ENCODE assay signal across 10 cellular contexts in genomic region chr7:99331002-99331401, GRCh38. TPM values are rescaled to one million over a fixed set of nuclear protein-coding genes. Genes with fewer than 3 reads are reported as not detected.
DNase-seq lines count a peak whose midpoint lies in the region; ATAC-seq, FAIRE-seq and TF ChIP-seq lines count a peak whose summit lies in the region.
"Had no signal": no experiment of that assay in that cellular context is flagged by ENCODE, and none has a peak within 500 bp of the region (broad histone marks: within the 10 kb centered on the region; RNA-seq: fewer than 3 reads in every experiment).

No MANE protein-coding gene starts in this region.

- peaks cover 62 to 73% of the 10 kb centered on the region in 2 donors for H3K4me1 Mint-ChIP-seq in immature natural killer cell

- POLR2A ChIA-PET in HepG2 (lab: Yijun Ruan, JAX), result no interaction called here

- ATAC-seq in HepG2 (no peak), right lobe of liver (no peak), upper lobe of left lung (ENCODE audit: low FRiP score in 2 of 2) (no peak), HG02981 (IDR thresholded peaks at IDR 0.05; ENCODE audit: unreplicated experiment) (no peak)
- ATAC-seq: CD8-positive, alpha-beta T cell had no signal

- peaks cover 3 to 10% (median 4%) of the 10 kb centered on the region in 3 donors for H3K36me3 Mint-ChIP-seq in immature natural killer cell

- H3K27ac ChIP-seq in HepG2 (ENCODE audit: extremely low read length, insufficient read depth, low read length), result no peak overlapping the region
- H3K27ac ChIP-seq in right lobe of liver, result peak overlapping the region in 1 of 3 donors; percentile 18
- peak overlapping the region in 3 of 4 donors; percentile 45 to 61 (median 51) for H3K27ac ChIP-seq in upper lobe of left lung

- no peak for FAIRE-seq in HepG2 (lab: Jason Lieb, UNC)

- H3K27me3 Mint-ChIP-seq in immature natural killer cell (ENCODE audit: low read depth in 3 of 3), result peaks cover 2 to 11% (median 7%) of the 10 kb centered on the region in 3 donors

- peaks cover 48% of the 10 kb centered on the region for H3K79me2 ChIP-seq in HepG2 (ENCODE audit: insufficient read depth, low read length)

- no peaks in the 10 kb centered on the region for H4K20me1 ChIP-seq in HepG2 (ENCODE audit: insufficient read depth, low read length)

- H3K4me3 Mint-ChIP-seq in immature natural killer cell, result peak overlapping the region in 1 of 5 donors; percentile 25

- no peak for TF ChIP-seq RAD21 in HepG2 (CRISPR knock-in tag; IDR thresholded peaks at IDR 0.05)

- H3K27ac Mint-ChIP-seq in immature natural killer cell, result peak overlapping the region in 5 of 6 donors; percentile 58 to 80 (median 75)

- DNase-seq in HepG2 (ENCODE audit: low spot score) (no peak), right lobe of liver (no peak), immature natural killer cell (no peak), upper lobe of left lung (no peak), ecto neural progenitor cell (ENCODE audit: low spot score) (no peak), NCI-H2171 treated with DMSO at 0.1 percent for 48 hours (lab: John Stamatoyannopoulos, UW) (no peak)
- DNase-seq in activated CD4-positive, alpha-beta T cell treated with anti-CD3 and anti-CD28 coated beads, Interleukin-2, amount 50 U/mL, for 48 hours, result peak; percentile 11 to 30
- DNase-seq: CD8-positive, alpha-beta T cell; effector CD8-positive, alpha-beta T cell had no signal

- 99% methylated on average over 2 of the region's 2 CpGs for WGBS in HepG2 (ENCODE audit: low lambda C conversion rate)
- 86% methylated on average over 2 of the region's 2 CpGs for WGBS in right lobe of liver (ENCODE audit: insufficient coverage, low coverage, low lambda C conversion rate, missing lambda C conversion rate)
- 85 to 93% methylated on average over 2 of the region's 2 CpGs for WGBS in upper lobe of left lung, 2 donors

- no peak for TF ChIP-seq CTCF in HepG2 (CRISPR knock-in tag; IDR thresholded peaks at IDR 0.05)
- TF ChIP-seq CTCF in right lobe of liver (IDR thresholded peaks at IDR 0.05), result no peak
- TF ChIP-seq CTCF in upper lobe of left lung (IDR thresholded peaks at IDR 0.05), result no peak

- CTCF ChIA-PET in HepG2 (lab: Yijun Ruan, JAX; ENCODE audit: low intra/inter-chr PET ratio, low total read pairs), result no interaction called here

- H3K4me2 ChIP-seq in HepG2 (ENCODE audit: low read depth, low read length), result no peak overlapping the region

- H3K4me1 ChIP-seq in HepG2 (ENCODE audit: insufficient read depth, low read length) (peaks cover 40% of the 10 kb centered on the region), right lobe of liver (peaks cover 0 to 12% (median 2%) of the 10 kb centered on the region in 4 donors), upper lobe of left lung (peaks cover 44 to 61% (median 46%) of the 10 kb centered on the region in 4 donors)

- no peak for TF ChIP-seq EP300 in HepG2 (IDR thresholded peaks at IDR 0.05; ENCODE audit: low read depth in 2 of 2, low read length in 2 of 2)
- TF ChIP-seq EP300 in HepG2 (CRISPR knock-in tag; IDR thresholded peaks at IDR 0.05; ENCODE audit: borderline replicate concordance), result no peak
- TF ChIP-seq EP300 in upper lobe of left lung (IDR thresholded peaks at IDR 0.05), result no peak

- no peak overlapping the region for H3K9ac ChIP-seq in HepG2 (ENCODE audit: insufficient read depth, low read depth, low read length)

- TF ChIP-seq POLR2A in HepG2 (IDR thresholded peaks at IDR 0.05; ENCODE audit: insufficient read depth in 1 of 2, low read depth in 2 of 2, low read length in 2 of 2) (no peak), right lobe of liver (IDR thresholded peaks at IDR 0.05) (no peak), upper lobe of left lung (IDR thresholded peaks at IDR 0.05) (no peak)

- H3K9me3 ChIP-seq in HepG2 (ENCODE audit: low read length) (no peaks in the 10 kb centered on the region), right lobe of liver (no peaks in the 10 kb centered on the region), upper lobe of left lung (no peaks in the 10 kb centered on the region)

- H3K4me3 ChIP-seq in HepG2 (replicated peaks in 1 of 3; ENCODE audit: insufficient read depth in 1 of 3, low read depth in 2 of 3, low read length in 3 of 3) (no peak overlapping the region), right lobe of liver (no peak overlapping the region), upper lobe of left lung (no peak overlapping the region)

- H3K9me3 Mint-ChIP-seq in immature natural killer cell, result no peaks in the 10 kb centered on the region
- H3K9me3 Mint-ChIP-seq: CD8-positive, alpha-beta T cell had no signal

- peaks cover 4 to 24% of the 10 kb centered on the region in 2 experiments for H3K36me3 ChIP-seq in HepG2 (replicated peaks in 1 of 2; ENCODE audit: control insufficient read depth in 1 of 2, insufficient read depth in 2 of 2, low read length in 2 of 2)
- H3K36me3 ChIP-seq in right lobe of liver, result peaks cover 0 to 28% (median 0%) of the 10 kb centered on the region in 4 donors
- H3K36me3 ChIP-seq in upper lobe of left lung, result peaks cover 3 to 32% (median 19%) of the 10 kb centered on the region in 4 donors

- BruUV-seq in HepG2 (replicated peaks; lab: Mats Ljungman, UMichigan), result no TSS peak

- no peaks in the 10 kb centered on the region for H3K27me3 ChIP-seq in HepG2 (ENCODE audit: control insufficient read depth in 1 of 2, insufficient read depth in 2 of 2, low read length in 2 of 2)
- H3K27me3 ChIP-seq in right lobe of liver, result no peaks in the 10 kb centered on the region
- no peaks in the 10 kb centered on the region for H3K27me3 ChIP-seq in upper lobe of left lung

- H2AFZ ChIP-seq in HepG2 (ENCODE audit: low read length), result no peak overlapping the region

- in situ Hi-C loops in HepG2 (cut with HindIII; ENCODE audit: extremely low pct_ligation_motif_present, low pct_unique_long_range_greater_than_20kb), result no loop called here

- intact Hi-C loops in HepG2 (cut with micrococcal nuclease; ENCODE audit: unreplicated experiment) (no loop called here), right lobe of liver (cut with DNase I) (no loop called here)

RNA-seq across cellular contexts. Expression of gene ARPC1A, which starts 5.3 kb away (rescaled TPM):
- total RNA-seq in HepG2 (2016; rRNA removed; fragmentation: Illumina TruSeq; extraction: Trizol) (88.5 and 89.7 TPM in 2 replicates), right lobe of liver (10 to 100 TPM; 50.0 to 78.0 (median 63.4) TPM), upper lobe of left lung (100 to 1,000 TPM in 5 of 6 donors, 10 to 100 TPM in 1; 81.7 to 129 (median 122) TPM)
- total RNA-seq in HepG2 (2016; cell fraction: cytosol; rRNA removed; fragmentation: Illumina TruSeq; extraction: Trizol; ENCODE audit: low read depth), result 352 and 381 TPM in 2 replicates
- total RNA-seq in HepG2 (2016; cell fraction: insoluble cytoplasmic fraction; rRNA removed; fragmentation: Illumina TruSeq; extraction: Trizol), result 88.4 and 99.3 TPM in 2 replicates
- 379 and 382 TPM in 2 replicates for total RNA-seq in HepG2 (2016; cell fraction: membrane; rRNA removed; fragmentation: Illumina TruSeq; extraction: Trizol)
- total RNA-seq in HepG2 (2016; cell fraction: nucleus; rRNA removed; fragmentation: Illumina TruSeq; extraction: Trizol), result 36.5 and 43.0 TPM in 2 replicates
- polyA plus RNA-seq in HepG2 (2011; rRNA removed) (44.3 and 46.8 TPM in 2 replicates), immature natural killer cell (10 to 100 TPM; 26.6 to 49.2 (median 39.5) TPM)
- 69.4 and 70.9 TPM in 2 replicates for polyA plus RNA-seq in HepG2 (2011; cell fraction: cytosol; rRNA removed)
- polyA plus RNA-seq in HepG2 (2011; cell fraction: nucleus; rRNA removed), result 27.0 and 30.7 TPM in 2 replicates
- polyA plus RNA-seq in HepG2 (2012), result 77.3 and 81.6 TPM in 2 replicates
- 628 and 647 TPM in 2 replicates for polyA plus RNA-seq in HepG2 (2016; cell fraction: cytosol; fragmentation: Illumina TruSeq; extraction: Trizol; ENCODE audit: low read depth)
- polyA plus RNA-seq in HepG2 (2016; cell fraction: insoluble cytoplasmic fraction; fragmentation: Illumina TruSeq; extraction: Trizol; ENCODE audit: low read depth), result 133 and 136 TPM in 2 replicates
- 501 and 566 TPM in 2 replicates for polyA plus RNA-seq in HepG2 (2016; cell fraction: membrane; fragmentation: Illumina TruSeq; extraction: Trizol; ENCODE audit: low read depth)
- polyA plus RNA-seq in HepG2 (2016; cell fraction: nucleus; fragmentation: Illumina TruSeq; extraction: Trizol; ENCODE audit: insufficient read depth, low read depth), result 71.6 and 84.3 TPM in 2 replicates
- polyA minus RNA-seq in HepG2 (2011; rRNA and poly(A)+ RNA removed; ENCODE audit: low replicate concordance), result 89.0 and 132 TPM in 2 replicates
- 36.2 and 38.2 TPM in 2 replicates for polyA minus RNA-seq in HepG2 (2011; cell fraction: cytosol; rRNA and poly(A)+ RNA removed)
- polyA minus RNA-seq in HepG2 (2011; cell fraction: nucleus; rRNA and poly(A)+ RNA removed), result 21.1 and 31.1 TPM in 2 replicates

RNA-seq across cellular contexts. Expression of gene ARPC1B, which starts 43.5 kb away (rescaled TPM):
- total RNA-seq in HepG2 (2016; rRNA removed; fragmentation: Illumina TruSeq; extraction: Trizol) (89.1 and 92.2 TPM in 2 replicates), right lobe of liver (100 to 1,000 TPM in 2 of 6 experiments, 10 to 100 TPM in 4; 24.4 to 197 (median 52.7) TPM), upper lobe of left lung (100 to 1,000 TPM; 186 to 387 (median 304) TPM)
- 177 and 178 TPM in 2 replicates for total RNA-seq in HepG2 (2016; cell fraction: cytosol; rRNA removed; fragmentation: Illumina TruSeq; extraction: Trizol; ENCODE audit: low read depth)
- 96.5 and 103 TPM in 2 replicates for total RNA-seq in HepG2 (2016; cell fraction: insoluble cytoplasmic fraction; rRNA removed; fragmentation: Illumina TruSeq; extraction: Trizol)
- 193 and 196 TPM in 2 replicates for total RNA-seq in HepG2 (2016; cell fraction: membrane; rRNA removed; fragmentation: Illumina TruSeq; extraction: Trizol)
- 40.7 and 55.8 TPM in 2 replicates for total RNA-seq in HepG2 (2016; cell fraction: nucleus; rRNA removed; fragmentation: Illumina TruSeq; extraction: Trizol)
- polyA plus RNA-seq in HepG2 (2011; rRNA removed) (72.9 and 89.3 TPM in 2 replicates), immature natural killer cell (100 to 1,000 TPM; 582 to 834 (median 626) TPM)
- 96.6 and 133 TPM in 2 replicates for polyA plus RNA-seq in HepG2 (2011; cell fraction: cytosol; rRNA removed)
- 99.1 and 115 TPM in 2 replicates for polyA plus RNA-seq in HepG2 (2011; cell fraction: nucleus; rRNA removed)
- polyA plus RNA-seq in HepG2 (2012), result 36.2 and 88.7 TPM in 2 replicates
- polyA plus RNA-seq in HepG2 (2016; cell fraction: cytosol; fragmentation: Illumina TruSeq; extraction: Trizol; ENCODE audit: low read depth), result 263 and 307 TPM in 2 replicates
- polyA plus RNA-seq in HepG2 (2016; cell fraction: insoluble cytoplasmic fraction; fragmentation: Illumina TruSeq; extraction: Trizol; ENCODE audit: low read depth), result 123 and 124 TPM in 2 replicates
- 224 and 233 TPM in 2 replicates for polyA plus RNA-seq in HepG2 (2016; cell fraction: membrane; fragmentation: Illumina TruSeq; extraction: Trizol; ENCODE audit: low read depth)
- 78.2 and 84.5 TPM in 2 replicates for polyA plus RNA-seq in HepG2 (2016; cell fraction: nucleus; fragmentation: Illumina TruSeq; extraction: Trizol; ENCODE audit: insufficient read depth, low read depth)
- polyA minus RNA-seq in HepG2 (2011; rRNA and poly(A)+ RNA removed; ENCODE audit: low replicate concordance), result 58.7 and 66.9 TPM in 2 replicates
- polyA minus RNA-seq in HepG2 (2011; cell fraction: cytosol; rRNA and poly(A)+ RNA removed), result 37.9 and 45.0 TPM in 2 replicates
- 27.1 and 29.6 TPM in 2 replicates for polyA minus RNA-seq in HepG2 (2011; cell fraction: nucleus; rRNA and poly(A)+ RNA removed)

RNA-seq across cellular contexts. Expression of gene MYH16, which starts 58.4 kb away (rescaled TPM):
- total RNA-seq in HepG2 (2016; rRNA removed; fragmentation: Illumina TruSeq; extraction: Trizol), result 0.15 and 0.20 TPM in 2 replicates
- not detected in 2 replicates for total RNA-seq in HepG2 (2016; cell fraction: cytosol; rRNA removed; fragmentation: Illumina TruSeq; extraction: Trizol; ENCODE audit: low read depth)
- 0.15 and 0.37 TPM in 2 replicates for total RNA-seq in HepG2 (2016; cell fraction: insoluble cytoplasmic fraction; rRNA removed; fragmentation: Illumina TruSeq; extraction: Trizol)
- total RNA-seq in HepG2 (2016; cell fraction: membrane; rRNA removed; fragmentation: Illumina TruSeq; extraction: Trizol), result 0.15 TPM in 1 of 2 replicates, not detected in the other
- 0.13 TPM in 1 of 2 replicates, not detected in the other for total RNA-seq in HepG2 (2016; cell fraction: nucleus; rRNA removed; fragmentation: Illumina TruSeq; extraction: Trizol)
- polyA plus RNA-seq in HepG2 (2011; rRNA removed), result 0.05 and 0.25 TPM in 2 replicates
- polyA plus RNA-seq in HepG2 (2011; cell fraction: cytosol; rRNA removed), result 0.06 and 0.11 TPM in 2 replicates
- 0.05 and 0.08 TPM in 2 replicates for polyA plus RNA-seq in HepG2 (2011; cell fraction: nucleus; rRNA removed)
- polyA plus RNA-seq in HepG2 (2012), result 0.05 TPM in 1 of 2 replicates, not detected in the other
- polyA plus RNA-seq in HepG2 (2016; cell fraction: cytosol; fragmentation: Illumina TruSeq; extraction: Trizol; ENCODE audit: low read depth), result 0.11 and 0.15 TPM in 2 replicates
- 0.11 and 0.27 TPM in 2 replicates for polyA plus RNA-seq in HepG2 (2016; cell fraction: insoluble cytoplasmic fraction; fragmentation: Illumina TruSeq; extraction: Trizol; ENCODE audit: low read depth)
- polyA plus RNA-seq in HepG2 (2016; cell fraction: membrane; fragmentation: Illumina TruSeq; extraction: Trizol; ENCODE audit: low read depth), result 0.10 TPM in 1 of 2 replicates, not detected in the other
- not detected in 2 replicates for polyA plus RNA-seq in HepG2 (2016; cell fraction: nucleus; fragmentation: Illumina TruSeq; extraction: Trizol; ENCODE audit: insufficient read depth, low read depth)
- polyA minus RNA-seq in HepG2 (2011; rRNA and poly(A)+ RNA removed; ENCODE audit: low replicate concordance), result not detected in 2 replicates
- not detected in 2 replicates for polyA minus RNA-seq in HepG2 (2011; cell fraction: cytosol; rRNA and poly(A)+ RNA removed)
- polyA minus RNA-seq in HepG2 (2011; cell fraction: nucleus; rRNA and poly(A)+ RNA removed), result not detected in 2 replicates
- total RNA-seq in right lobe of liver, result not detected
- not detected for polyA plus RNA-seq in immature natural killer cell
- under 1 TPM in 1 of 6 donors, not detected in 5; 0.17 TPM for total RNA-seq in upper lobe of left lung
- total RNA-seq: CD8-positive, alpha-beta T cell had no signal

Comparison
In these comparisons a context has a peak if more than half of its experiments do, and no peak if none do; other contexts are left out.
1. DNase-seq: peak in activated CD4-positive, alpha-beta T cell treated with anti-CD3 and anti-CD28 coated beads, Interleukin-2, amount 50 U/mL, for 48 hours (2 of 2); none in HepG2 (single experiment), right lobe of liver (0 of 3), immature natural killer cell (0 of 3), upper lobe of left lung (0 of 2), ecto neural progenitor cell (single experiment) and NCI-H2171 treated with DMSO at 0.1 percent for 48 hours (single experiment).